Comparison of ENCODE assay signal across 9 cellular contexts in the genomic region with DNA sequence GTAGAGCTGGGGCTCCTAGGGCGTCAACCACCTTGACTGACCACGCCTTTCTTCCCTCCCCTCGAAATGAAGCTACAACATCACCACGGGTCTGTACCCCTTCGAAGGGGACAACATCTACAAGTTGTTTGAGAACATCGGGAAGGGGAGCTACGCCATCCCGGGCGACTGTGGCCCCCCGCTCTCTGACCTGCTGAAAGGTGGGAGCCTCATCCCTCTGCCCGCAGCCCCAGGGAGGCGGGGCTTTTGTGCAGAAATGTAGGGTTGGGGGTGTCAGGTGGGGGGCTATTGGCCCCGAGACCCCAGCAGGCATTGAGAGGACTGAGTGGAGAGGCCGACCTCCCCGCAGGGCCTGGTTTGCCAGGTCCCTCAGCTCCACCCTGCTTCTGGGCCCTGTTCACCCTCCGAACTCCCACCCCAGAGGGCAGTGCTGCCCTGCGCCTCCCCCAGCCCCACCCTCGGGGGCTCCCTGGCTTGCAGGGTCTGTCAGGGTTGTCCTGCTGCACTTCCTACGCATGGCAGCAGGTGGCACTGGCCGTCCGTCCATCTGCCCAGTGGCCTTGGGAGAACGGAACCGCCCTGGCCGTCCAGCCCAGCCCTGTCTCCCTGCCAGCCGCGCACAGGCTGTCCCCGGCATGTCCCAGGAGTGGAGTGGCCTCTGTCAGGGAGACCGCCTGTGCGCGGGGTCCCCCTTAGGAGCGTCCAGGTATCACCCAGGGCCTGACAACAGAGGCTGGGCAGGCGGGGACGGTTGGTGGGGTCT. TPM values are rescaled to one million over a fixed set of nuclear protein-coding genes. Genes with fewer than 3 reads are reported as not detected.
DNase-seq lines count a peak whose midpoint lies in the region; ATAC-seq lines count a peak whose summit lies in the region.
"Had no signal": no experiment of that assay in that cellular context is flagged by ENCODE, and none has a peak within 500 bp of the region (broad histone marks: within the 10 kb centered on the region; RNA-seq: fewer than 3 reads in every experiment).

No MANE protein-coding gene starts in this region.

- peak; percentile 84 for DNase-seq in Right ventricle myocardium inferior (ENCODE audit: missing footprints)
- no peak for DNase-seq in cardiac septum (ENCODE audit: low spot score)
- peak; percentile 90 for DNase-seq in cerebellum (ENCODE audit: low spot score)
- peak; percentile 80 for DNase-seq in left lobe of liver (ENCODE audit: low spot score)
- DNase-seq in NCI-H1105 treated with DMSO at 0.1 percent for 48 hours (lab: John Stamatoyannopoulos, UW): no peak
- no peak for DNase-seq in activated CD8-positive, alpha-beta memory T cell treated with anti-CD3 and anti-CD28 coated beads for 24 hours
- DNase-seq in NK-92 (lab: John Stamatoyannopoulos, UW; ENCODE audit: unreplicated experiment): no peak
- DNase-seq: CD4-positive, CD25-positive, alpha-beta regulatory T cell had no signal

- intact Hi-C loops in Right ventricle myocardium inferior (cut with DNase I) (loop anchor here (1.0 kb wide), 1 partner anchor 19 kb away; no protein-coding TSS in a partner anchor), cardiac septum (cut with DNase I) (loop anchor here (2.0 kb wide), 1 partner anchor 17 kb away; a partner anchor contains a TSS)

- ATAC-seq in Right ventricle myocardium inferior (peak; percentile 73), left lobe of liver (peak; percentile 90), GM19324 (IDR thresholded peaks at IDR 0.05; ENCODE audit: low FRiP score, unreplicated experiment) (no peak)

RNA-seq across cellular contexts. Expression of a gene that starts 15.7 kb away (rescaled TPM):
- 49.9 TPM for total RNA-seq in Right ventricle myocardium inferior
- 49.7 TPM for total RNA-seq in cardiac septum
- total RNA-seq in cerebellum: 27.0 TPM
- 33.1 TPM for total RNA-seq in left lobe of liver

RNA-seq across cellular contexts. Expression of a gene that starts 16.5 kb away (rescaled TPM):
- total RNA-seq in Right ventricle myocardium inferior: 1.2 TPM
- total RNA-seq in cardiac septum: 1.9 TPM
- 5.6 TPM for total RNA-seq in cerebellum
- total RNA-seq in left lobe of liver: 0.38 TPM

RNA-seq across cellular contexts. Expression of a gene that starts 20.2 kb away (rescaled TPM):
- 656 TPM for total RNA-seq in Right ventricle myocardium inferior
- 486 TPM for total RNA-seq in cardiac septum
- 10.9 TPM for total RNA-seq in cerebellum
- total RNA-seq in left lobe of liver: 282 TPM

RNA-seq across cellular contexts. Expression of a gene that starts 27.1 kb away (rescaled TPM):
- total RNA-seq in Right ventricle myocardium inferior (62.8 TPM), cardiac septum (97.5 TPM), cerebellum (13.6 TPM), left lobe of liver (51.7 TPM)

RNA-seq across cellular contexts. Expression of a gene that starts 47.3 kb away (rescaled TPM):
- 14.7 TPM for total RNA-seq in Right ventricle myocardium inferior
- total RNA-seq in cardiac septum: 37.3 TPM
- 6.5 TPM for total RNA-seq in cerebellum
- 22.6 TPM for total RNA-seq in left lobe of liver

Comparison
In these comparisons a context has a peak if more than half of its experiments do, and no peak if none do; other contexts are left out.
1. DNase-seq: peak in Right ventricle myocardium inferior (single experiment), cerebellum (single experiment) and left lobe of liver (single experiment); none in cardiac septum (single experiment), NCI-H1105 treated with DMSO at 0.1 percent for 48 hours (single experiment), activated CD8-positive, alpha-beta memory T cell treated with anti-CD3 and anti-CD28 coated beads for 24 hours (single experiment) and NK-92 (single experiment).
2. RNA of a gene that starts 20.2 kb away (total RNA-seq): 656 TPM in Right ventricle myocardium inferior (single experiment), 486 TPM in cardiac septum (single experiment) and 282 TPM in left lobe of liver (single experiment); 10.9 TPM in cerebellum (single experiment); every median in the first group is over 10 times any median in the second.